ENCODE assay signal across 9 cellular contexts in genomic region chr3:149765762-149766334, GRCh38. TPM values are rescaled to one million over a fixed set of nuclear protein-coding genes. Genes with fewer than 3 reads are reported as not detected.
DNase-seq lines count a peak whose midpoint lies in the region; ATAC-seq and TF ChIP-seq lines count a peak whose summit lies in the region.
"Had no signal": no experiment of that assay in that cellular context is flagged by ENCODE, and none has a peak within 500 bp of the region (broad histone marks: within the 10 kb centered on the region; RNA-seq: fewer than 3 reads in every experiment).

No MANE protein-coding gene starts in this region.

- POLR2A ChIA-PET in AG04450 (lab: Yijun Ruan, JAX) = interaction anchor here (0.6 to 1.9 kb wide), 3 partner anchors 18 to 458 kb away, joined by 3 to 6 read pairs (median 4); no protein-coding TSS in a partner anchor

- no peak overlapping the region for H3K9ac ChIP-seq in SK-N-MC (ENCODE audit: insufficient read length)

- peak; percentile 68 for TF ChIP-seq CTCF in AG04450 (IDR thresholded peaks at IDR 0.05; ENCODE audit: low read depth, low read length)
- TF ChIP-seq CTCF in gastroesophageal sphincter (IDR thresholded peaks at IDR 0.05) = peak in 3 of 4 experiments; percentile 32 to 52 (median 47)
- peak; percentile 23 to 35 (median 31) for TF ChIP-seq CTCF in transverse colon (IDR thresholded peaks at IDR 0.05)

- in situ Hi-C loops in transverse colon (cut with MboI; ENCODE audit: low pct_ligation_motif_present in 1 of 4, low pct_unique_long_range_greater_than_20kb in 1 of 4, low sequenced_read_pairs in 3 of 4) = no loop called here

- H3K27ac ChIP-seq in AG04450 (ENCODE audit: low read depth, low read length) (no peak overlapping the region), SK-N-MC (no peak overlapping the region), gastroesophageal sphincter (no peak overlapping the region), transverse colon (no peak overlapping the region)

- no peaks in the 10 kb centered on the region for H3K9me3 ChIP-seq in AG04450 (ENCODE audit: control insufficient read depth, insufficient read depth, low read length)
- no peaks in the 10 kb centered on the region for H3K9me3 ChIP-seq in SK-N-MC (ENCODE audit: low read depth, low read length)
- no peaks in the 10 kb centered on the region for H3K9me3 ChIP-seq in gastroesophageal sphincter
- H3K9me3 ChIP-seq in transverse colon = no peaks in the 10 kb centered on the region

- intact Hi-C loops in transverse colon (cut with DNase I; ENCODE audit: low total_unique reads) = no loop called here

- H3K4me3 ChIP-seq in AG04450 (ENCODE audit: low read depth, low read length) (no peak overlapping the region), SK-N-MC (no peak overlapping the region), gastroesophageal sphincter (no peak overlapping the region), transverse colon (no peak overlapping the region)

- TF ChIP-seq EP300 in gastroesophageal sphincter (IDR thresholded peaks at IDR 0.05) (no peak), transverse colon (IDR thresholded peaks at IDR 0.05; ENCODE audit: low read depth) (no peak)

- H3K36me3 ChIP-seq in SK-N-MC (ENCODE audit: insufficient read depth, low read length) = no peaks in the 10 kb centered on the region
- H3K36me3 ChIP-seq in gastroesophageal sphincter = no peaks in the 10 kb centered on the region
- no peaks in the 10 kb centered on the region for H3K36me3 ChIP-seq in transverse colon

- H3K27ac Mint-ChIP-seq in stimulated activated effector memory CD8-positive, alpha-beta T cell treated with anti-CD3 and anti-CD28 coated beads, Interleukin-12 subunit alpha, Interleukin-12 subunit beta, amount 100 ng/mL, for 72 hours = no peak overlapping the region

- no peaks in the 10 kb centered on the region for H3K9me3 Mint-ChIP-seq in stimulated activated effector memory CD8-positive, alpha-beta T cell treated with anti-CD3 and anti-CD28 coated beads, Interleukin-12 subunit alpha, Interleukin-12 subunit beta, amount 100 ng/mL, for 72 hours

- H3K4me1 Mint-ChIP-seq in stimulated activated effector memory CD8-positive, alpha-beta T cell treated with anti-CD3 and anti-CD28 coated beads, Interleukin-12 subunit alpha, Interleukin-12 subunit beta, amount 100 ng/mL, for 72 hours = no peaks in the 10 kb centered on the region

- DNase-seq in AG04450 (ENCODE audit: low read depth, low spot score) (no peak), SK-N-MC (ENCODE audit: low read depth, low spot score) (peak; percentile 26), transverse colon (no peak), islet precursor cell (no peak), NCI-H82 (lab: John Stamatoyannopoulos, UW) (no peak)
- no peak for DNase-seq in stimulated activated effector memory CD8-positive, alpha-beta T cell treated with anti-CD3 and anti-CD28 coated beads, Interleukin-12 subunit alpha, Interleukin-12 subunit beta, amount 100 ng/mL, for 72 hours (ENCODE audit: low spot score in 2 of 2)

- no peaks in the 10 kb centered on the region for H3K36me3 Mint-ChIP-seq in stimulated activated effector memory CD8-positive, alpha-beta T cell treated with anti-CD3 and anti-CD28 coated beads, Interleukin-12 subunit alpha, Interleukin-12 subunit beta, amount 100 ng/mL, for 72 hours

- TF ChIP-seq POLR2A in gastroesophageal sphincter (IDR thresholded peaks at IDR 0.05) (no peak), transverse colon (IDR thresholded peaks at IDR 0.05) (no peak)

- H3K4me3 Mint-ChIP-seq in stimulated activated effector memory CD8-positive, alpha-beta T cell treated with anti-CD3 and anti-CD28 coated beads, Interleukin-12 subunit alpha, Interleukin-12 subunit beta, amount 100 ng/mL, for 72 hours = no peak overlapping the region

- 53 to 65% methylated on average over 2 of the region's 2 CpGs for WGBS in gastroesophageal sphincter (ENCODE audit: low coverage in 1 of 2), 2 donors
- 51 to 65% methylated on average over 2 of the region's 2 CpGs for WGBS in transverse colon (ENCODE audit: low coverage in 1 of 2), 2 donors

- peaks cover 19% of the 10 kb centered on the region for H3K27me3 ChIP-seq in AG04450 (ENCODE audit: control insufficient read depth, insufficient read depth, low read length)
- H3K27me3 ChIP-seq in gastroesophageal sphincter = peaks cover 2% of the 10 kb centered on the region
- peaks cover 34% of the 10 kb centered on the region for H3K27me3 ChIP-seq in transverse colon

- ATAC-seq in GM18519 (IDR thresholded peaks at IDR 0.05; ENCODE audit: low FRiP score, unreplicated experiment) = peak; percentile 46
- peak; percentile 46 for ATAC-seq in gastroesophageal sphincter
- no peak for ATAC-seq in stimulated activated effector memory CD8-positive, alpha-beta T cell treated with anti-CD3 and anti-CD28 coated beads, Interleukin-12 subunit alpha, Interleukin-12 subunit beta, amount 100 ng/mL, for 72 hours

- H3K4me1 ChIP-seq in gastroesophageal sphincter = peaks cover 0 to 12% (median 0%) of the 10 kb centered on the region in 3 donors
- H3K4me1 ChIP-seq in transverse colon = no peaks in the 10 kb centered on the region

- CTCF ChIA-PET in AG04450 (lab: Charles Lee) = interaction anchor here (0.6 to 14.5 kb wide), 36 partner anchors 9 to 467 kb away, joined by 3 to 400 read pairs (median 4); partner anchors contain the start of genes COMMD2 and RNF13

RNA-seq across cellular contexts. Expression of gene COMMD2, which starts 13.6 kb away (rescaled TPM):
- polyA plus RNA-seq in AG04450 (2011; rRNA removed) = 43.5 and 56.0 TPM in 2 replicates
- polyA minus RNA-seq in AG04450 (2011; rRNA and poly(A)+ RNA removed) = 10.5 and 15.2 TPM in 2 replicates
- 10 to 100 TPM; 20.7 to 39.5 (median 31.9) TPM for total RNA-seq in gastroesophageal sphincter
- total RNA-seq in transverse colon = 10 to 100 TPM; 11.3 to 20.2 (median 16.1) TPM

RNA-seq across cellular contexts. Expression of gene ANKUB1, which starts 26.5 kb away (rescaled TPM):
- not detected in 2 replicates for polyA plus RNA-seq in AG04450 (2011; rRNA removed)
- polyA minus RNA-seq in AG04450 (2011; rRNA and poly(A)+ RNA removed) = not detected in 2 replicates
- total RNA-seq in gastroesophageal sphincter (not detected), transverse colon (not detected)
- polyA plus RNA-seq: esophagus had no signal

RNA-seq across cellular contexts. Expression of gene RNF13, which starts 47.2 kb away (rescaled TPM):
- 31.4 and 46.3 TPM in 2 replicates for polyA plus RNA-seq in AG04450 (2011; rRNA removed)
- polyA minus RNA-seq in AG04450 (2011; rRNA and poly(A)+ RNA removed) = 39.0 and 46.6 TPM in 2 replicates
- total RNA-seq in gastroesophageal sphincter = 100 to 1,000 TPM in 1 of 4 donors, 10 to 100 TPM in 3; 62.3 to 106 (median 91.1) TPM
- 10 to 100 TPM; 18.3 to 68.6 (median 42.8) TPM for total RNA-seq in transverse colon
